Comparison of ENCODE assay signal across 19 cellular contexts in the genomic region with DNA sequence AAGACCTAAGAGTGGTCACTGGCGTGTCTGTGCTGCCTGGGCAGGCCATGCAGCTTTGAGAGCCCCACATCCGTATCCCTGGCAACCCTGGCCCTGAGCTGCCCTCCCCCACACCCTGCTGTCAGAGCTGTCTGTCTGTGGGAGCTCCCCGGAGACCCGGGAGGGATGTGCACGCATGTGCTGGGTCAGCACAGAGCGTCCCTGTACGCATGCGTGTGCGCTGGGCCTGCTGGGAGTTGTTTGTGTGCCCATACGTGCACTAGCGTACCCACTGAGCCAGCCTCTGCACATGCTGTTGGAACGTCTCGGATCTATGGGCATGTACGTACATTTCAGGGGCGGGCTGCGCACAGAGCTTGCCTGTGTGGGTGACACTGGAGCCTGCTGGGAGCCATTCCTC.
DNase-seq lines count a peak whose midpoint lies in the region; ATAC-seq, FAIRE-seq and TF ChIP-seq lines count a peak whose summit lies in the region.
"Had no signal": no experiment of that assay in that cellular context is flagged by ENCODE, and none has a peak within 500 bp of the region (broad histone marks: within the 10 kb centered on the region; RNA-seq: fewer than 3 reads in every experiment).

No MANE protein-coding gene starts in this region.

- DNase-seq in GM12865 (ENCODE audit: low read depth) (peak; percentile 21), K562 (ENCODE audit: extremely low read depth in 1 of 4, low spot score in 3 of 4) (peak in 2 of 4 experiments; percentile 28 to 37), keratinocyte (ENCODE audit: low read depth, low spot score) (no peak), occipital lobe (lab: John Stamatoyannopoulos, UW) (peak; percentile 62), dermis blood vessel endothelial cell (no peak), globus pallidus (ENCODE audit: low spot score) (no peak)
- DNase-seq: COR-L47; DMS153; IMR-90; NCI-H1105; NCI-H1694; NCI-H226; NCI-H526; NK-92 treated with Interleukin-12 subunit alpha and Interleukin-12 subunit beta, amount 100 ng/mL, for 24 hours; OCI-M1 had no signal

- H3K9ac ChIP-seq in K562 (ENCODE audit: insufficient read depth in 1 of 2, low read depth in 2 of 2, low read length in 2 of 2) (no peak overlapping the region), keratinocyte (ENCODE audit: control insufficient read depth, extremely low read depth, insufficient read depth, low read length) (no peak overlapping the region)

- H3K4me2 ChIP-seq in K562 (ENCODE audit: insufficient read depth, low read length) (no peak overlapping the region; the same call in 1 of the 2 replicates), keratinocyte (ENCODE audit: control insufficient read depth, extremely low read depth, insufficient read depth, low read depth, low read length) (no peak overlapping the region)
- H3K4me2 ChIP-seq: A549 had no signal

- 4% methylated on average over 16 of the region's 16 CpGs for WGBS in K562 (ENCODE audit: insufficient coverage, low coverage, missing lambda C conversion rate)

- H3K4me1 ChIP-seq in K562 (replicated peaks in 1 of 2; ENCODE audit: control insufficient read depth in 2 of 2, insufficient read depth in 2 of 2, low read length in 2 of 2) (peaks cover 0 to 4% of the 10 kb centered on the region in 2 experiments; a peak in 2 of 5 replicates), keratinocyte (ENCODE audit: control insufficient read depth, extremely low read depth, insufficient read depth, low read length) (peaks cover 7% of the 10 kb centered on the region)
- H3K4me1 ChIP-seq: A549 had no signal

- no peak for TF ChIP-seq RAD21 in K562 (CRISPR knock-in tag; conservative IDR thresholded peaks at IDR 0.05 in 1 of 2, IDR thresholded peaks at IDR 0.05 in 1 of 2)

- H4K20me1 ChIP-seq in K562 (replicated peaks; ENCODE audit: control insufficient read depth, insufficient read depth, low read length) (peaks cover 12% of the 10 kb centered on the region; the same call in 1 of the 2 replicates), keratinocyte (ENCODE audit: control insufficient read depth, extremely low read depth, insufficient read depth, low read length) (no peaks in the 10 kb centered on the region)

- no TSS peak for BruUV-seq in K562 (replicated peaks; lab: Mats Ljungman, UMichigan)

- FAIRE-seq in K562 (lab: Jason Lieb, UNC) (no peak), keratinocyte (lab: Jason Lieb, UNC) (no peak)
- FAIRE-seq: A549, H54 had no signal

- no peak for TF ChIP-seq CTCF in GM12865 (IDR thresholded peaks at IDR 0.05; ENCODE audit: insufficient read depth, low read depth, low read length, missing control alignments)
- TF ChIP-seq CTCF in K562 (IDR thresholded peaks at IDR 0.05 in 2 of 3, conservative IDR thresholded peaks at IDR 0.05 in 1 of 3; ENCODE audit: insufficient read depth in 2 of 3, low read depth in 1 of 3, low read length in 3 of 3): no peak
- no peak for TF ChIP-seq CTCF in keratinocyte (optimal IDR thresholded peaks at IDR 0.05 in 1 of 3, IDR thresholded peaks at IDR 0.05 in 1 of 3, conservative IDR thresholded peaks at IDR 0.05 in 1 of 3; ENCODE audit: extremely low read depth in 1 of 3, insufficient read depth in 2 of 3, low read length in 3 of 3)

- no peak for TF ChIP-seq POLR2A in K562 (conservative IDR thresholded peaks at IDR 0.05)

- H3K4me3 ChIP-seq in GM12865 (ENCODE audit: low read depth, low read length): no peak overlapping the region
- no peak overlapping the region for H3K4me3 ChIP-seq in K562
- no peak overlapping the region for H3K4me3 ChIP-seq in keratinocyte (ENCODE audit: control insufficient read depth in 2 of 3, extremely low read depth in 1 of 3, insufficient read depth in 2 of 3, low read depth in 1 of 3, low read length in 3 of 3)
- H3K4me3 ChIP-seq: A549 had no signal

- H3K79me2 ChIP-seq in K562 (ENCODE audit: control insufficient read depth, insufficient read depth, low read length) (no peaks in the 10 kb centered on the region), keratinocyte (ENCODE audit: control insufficient read depth, insufficient read depth, low read length) (no peaks in the 10 kb centered on the region)

- H2AFZ ChIP-seq in K562 (ENCODE audit: low read depth, low read length) (no peak overlapping the region), keratinocyte (ENCODE audit: control insufficient read depth, low read length) (peak overlapping the region; percentile 44)

- CTCF ChIA-PET in K562 (lab: Yijun Ruan, JAX; ENCODE audit: low intra/inter-chr PET ratio): no interaction called here

- ATAC-seq in K562 (peak; percentile 38), GM21423 (IDR thresholded peaks at IDR 0.05; ENCODE audit: unreplicated experiment) (no peak), GM21576 (IDR thresholded peaks at IDR 0.05; ENCODE audit: unreplicated experiment) (no peak)
- ATAC-seq: A549 had no signal

- POLR2A ChIA-PET in K562 (lab: Yijun Ruan, JAX): no interaction called here

- dilution Hi-C loops in keratinocyte (cut with MboI; ENCODE audit: extremely low pct_ligation_motif_present, low sequenced_read_pairs): no loop called here

- H3K9me3 ChIP-seq in K562 (replicated peaks; ENCODE audit: control insufficient read depth, insufficient read depth, low read depth, low read length) (no peaks in the 10 kb centered on the region), keratinocyte (ENCODE audit: control insufficient read depth, low read depth, low read length) (no peaks in the 10 kb centered on the region)
- H3K9me3 ChIP-seq: A549 had no signal

- in situ Hi-C loops in K562 (cut with MboI): no loop called here

- H3K9me1 ChIP-seq in K562 (ENCODE audit: control insufficient read depth, insufficient read depth, low read length) (no peaks in the 10 kb centered on the region), keratinocyte (ENCODE audit: control insufficient read depth, extremely low read depth, insufficient read depth, low read length) (no peaks in the 10 kb centered on the region)

- peaks cover 21 to 68% of the 10 kb centered on the region in 2 experiments; a peak in 4 of 5 replicates for H3K27me3 ChIP-seq in K562 (ENCODE audit: control insufficient read depth in 2 of 2, insufficient read depth in 2 of 2, low read length in 2 of 2)
- H3K27me3 ChIP-seq in keratinocyte (ENCODE audit: control insufficient read depth, extremely low read depth, insufficient read depth, low read length): peaks cover 10% of the 10 kb centered on the region

- intact Hi-C loops in K562 (cut with micrococcal nuclease): no loop called here

- no peak overlapping the region for H3K27ac ChIP-seq in K562 (ENCODE audit: extremely low read depth, low read depth, low read length)
- no peak overlapping the region for H3K27ac ChIP-seq in keratinocyte (ENCODE audit: control insufficient read depth, insufficient read depth, low read length)
- H3K27ac ChIP-seq: A549 had no signal

- no peak for TF ChIP-seq EP300 in K562 (IDR thresholded peaks at IDR 0.05; ENCODE audit: low read length)

- no peaks in the 10 kb centered on the region for H3K36me3 ChIP-seq in K562 (ENCODE audit: control insufficient read depth, insufficient read depth, low read length)
- H3K36me3 ChIP-seq in keratinocyte (ENCODE audit: control insufficient read depth in 2 of 2, extremely low read depth in 1 of 2, insufficient read depth in 2 of 2, low read length in 2 of 2): no peaks in the 10 kb centered on the region

TF ChIP-seq in K562, 482 proteins besides CTCF, POLR2A, EP300 and RAD21:
- TF ChIP-seq MEIS2 (IDR thresholded peaks at IDR 0.05; ENCODE audit: partially characterized antibody) (peak; percentile 20), ZNF263 (CRISPR knock-in tag; IDR thresholded peaks at IDR 0.05; ENCODE audit: borderline replicate concordance) (no peak), ZZZ3 (IDR thresholded peaks at IDR 0.05) (no peak), CHCHD3 (CRISPR knock-in tag; IDR thresholded peaks at IDR 0.05) (no peak), CBX5 (IDR thresholded peaks at IDR 0.05; ENCODE audit: borderline replicate concordance, low read depth) (no peak), RFX1 (IDR thresholded peaks at IDR 0.05) (peak; percentile 37; the same call in 1 of the 2 replicates), JUN (IDR thresholded peaks at IDR 0.05; ENCODE audit: borderline replicate concordance, low read depth, low read length) (no peak), JUN (CRISPR knock-in tag; IDR thresholded peaks at IDR 0.05; ENCODE audit: borderline replicate concordance) (no peak), NRF1 (conservative IDR thresholded peaks at IDR 0.05 in 1 of 2, IDR thresholded peaks at IDR 0.05 in 1 of 2) (peak; percentile 86 to 89)
- TF ChIP-seq, protein P1, sequence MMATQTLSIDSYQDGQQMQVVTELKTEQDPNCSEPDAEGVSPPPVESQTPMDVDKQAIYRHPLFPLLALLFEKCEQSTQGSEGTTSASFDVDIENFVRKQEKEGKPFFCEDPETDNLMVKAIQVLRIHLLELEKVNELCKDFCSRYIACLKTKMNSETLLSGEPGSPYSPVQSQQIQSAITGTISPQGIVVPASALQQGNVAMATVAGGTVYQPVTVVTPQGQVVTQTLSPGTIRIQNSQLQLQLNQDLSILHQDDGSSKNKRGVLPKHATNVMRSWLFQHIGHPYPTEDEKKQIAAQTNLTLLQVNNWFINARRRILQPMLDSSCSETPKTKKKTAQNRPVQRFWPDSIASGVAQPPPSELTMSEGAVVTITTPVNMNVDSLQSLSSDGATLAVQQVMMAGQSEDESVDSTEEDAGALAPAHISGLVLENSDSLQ (IDR thresholded peaks at IDR 0.05): 0 out of 2 replicates have a peak, but pooled peaks have one; percentile 6
TF ChIP-seq in K562: peak in this region for 4.

Comparison
In these comparisons a context has a peak if more than half of its experiments do, and no peak if none do; other contexts are left out.
1. DNase-seq: peak in GM12865 (single experiment) and occipital lobe (single experiment); none in keratinocyte (single experiment), dermis blood vessel endothelial cell (single experiment) and globus pallidus (single experiment).